ENCODE assay signal across 8 cellular contexts in genomic region chr11:128299132-128299726, GRCh38.
DNase-seq lines count a peak whose midpoint lies in the region; ATAC-seq and TF ChIP-seq lines count a peak whose summit lies in the region.

No MANE protein-coding gene starts in this region.

- H3K4me1 ChIP-seq in spleen: peaks cover 33 to 99% (median 65%) of the 10 kb centered on the region in 6 donors
- H3K4me1 ChIP-seq in BE2C: peaks cover 22% of the 10 kb centered on the region

- ATAC-seq in GM18505 (IDR thresholded peaks at IDR 0.05; ENCODE audit: unreplicated experiment) (no peak), HG02840 (IDR thresholded peaks at IDR 0.05; ENCODE audit: low FRiP score, unreplicated experiment) (no peak)

- peak overlapping the region; percentile 96 for H3K27ac ChIP-seq in KOPT-K1 (ENCODE audit: low read depth, low read length, poor library complexity, severe bottlenecking)
- H3K27ac ChIP-seq in spleen: peak overlapping the region; percentile 6 to 90 (median 70)
- no peak overlapping the region for H3K27ac ChIP-seq in dorsolateral prefrontal cortex

- TF ChIP-seq CTCF in spleen (IDR thresholded peaks at IDR 0.05 in 8 of 11, conservative IDR thresholded peaks at IDR 0.05 in 3 of 11) (no peak), dorsolateral prefrontal cortex (IDR thresholded peaks at IDR 0.05 in 54 of 56, conservative IDR thresholded peaks at IDR 0.05 in 2 of 56; ENCODE audit: low read depth in 1 of 56, partially characterized antibody in 56 of 56) (no peak), BE2C (IDR thresholded peaks at IDR 0.05; ENCODE audit: low read depth, low read length) (no peak)

- 72 to 83% (median 78%) methylated on average over 5 to 6 of the region's 6 CpGs for WGBS in spleen, 5 donors

- H3K4me3 ChIP-seq in spleen (no peak overlapping the region), dorsolateral prefrontal cortex (no peak overlapping the region), BE2C (ENCODE audit: low read depth, low read length) (no peak overlapping the region)

- H3K9me3 ChIP-seq in KOPT-K1 (ENCODE audit: insufficient read depth, low read length, poor library complexity, severe bottlenecking) (no peaks in the 10 kb centered on the region), spleen (no peaks in the 10 kb centered on the region), BE2C (no peaks in the 10 kb centered on the region)

- no peaks in the 10 kb centered on the region for H3K27me3 ChIP-seq in spleen (replicated peaks in 1 of 7)
- no peaks in the 10 kb centered on the region for H3K27me3 ChIP-seq in dorsolateral prefrontal cortex
- no peaks in the 10 kb centered on the region for H3K27me3 ChIP-seq in BE2C

- DNase-seq in fibroblast of gingiva (ENCODE audit: low read depth) (peak; percentile 93), spleen (no peak), dorsolateral prefrontal cortex (no peak), BE2C (no peak)

- H3K36me3 ChIP-seq in KOPT-K1 (ENCODE audit: insufficient read depth, low read length) (no peaks in the 10 kb centered on the region), spleen (no peaks in the 10 kb centered on the region), BE2C (no peaks in the 10 kb centered on the region)

- intact Hi-C loops in spleen (cut with DNase I; ENCODE audit: low total_unique reads) (no loop called here), dorsolateral prefrontal cortex (cut with DNase I) (loop anchor here (10.0 kb wide), 2 partner anchors 156 to 536 kb away; no protein-coding TSS in a partner anchor)

- TF ChIP-seq POLR2A in GM19099 (IDR thresholded peaks at IDR 0.05; ENCODE audit: extremely low read depth, insufficient read length, low read depth): peak; percentile 31
- no peak for TF ChIP-seq POLR2A in spleen (IDR thresholded peaks at IDR 0.05)
- TF ChIP-seq POLR2A in GM18505 (IDR thresholded peaks at IDR 0.05; ENCODE audit: borderline replicate concordance, extremely low read depth, insufficient read depth, insufficient read length): no peak

Comparison
In these comparisons a context has a peak if more than half of its experiments do, and no peak if none do; other contexts are left out.
1. H3K27ac ChIP-seq: peak in KOPT-K1 (single experiment) and spleen (8 of 8); none in dorsolateral prefrontal cortex (0 of 59).